In genomic region chr5:173391031-173391430, GRCh38 we compare ENCODE assay signal across 16 cellular contexts.
DNase-seq lines count a peak whose midpoint lies in the region; ATAC-seq lines count a peak whose summit lies in the region.
"Had no signal": no experiment of that assay in that cellular context is flagged by ENCODE, and none has a peak within 500 bp of the region (broad histone marks: within the 10 kb centered on the region; RNA-seq: fewer than 3 reads in every experiment).

No MANE protein-coding gene starts in this region.

- intact Hi-C loops in head of caudate nucleus (cut with DNase I), result no loop called here

- DNase-seq in anterior cingulate cortex (lab: John Stamatoyannopoulos, UW), result peak in 46 of 58 donors; percentile 7 to 79 (median 45)
- DNase-seq in head of caudate nucleus, result peak in 39 of 42 donors; percentile 13 to 80 (median 47)
- peak in 44 of 56 donors; percentile 6 to 76 (median 29) for DNase-seq in nucleus accumbens (lab: John Stamatoyannopoulos, UW)
- DNase-seq in superior temporal gyrus (ENCODE audit: extremely low spot score), result peak; percentile 40
- no peak for DNase-seq in activated T-cell treated with anti-CD3 and anti-CD28 coated beads for 4 hours
- DNase-seq in NCI-H2196 (lab: John Stamatoyannopoulos, UW; ENCODE audit: unreplicated experiment), result no peak
- DNase-seq: AML-193, DND-41, HFFc6, IMR-90, NCI-H1417 treated with DMSO at 0.1 percent for 48 hours, NCI-H1930, NCI-H526, PC-3 had no signal

- no peak for ATAC-seq in HG02588 (IDR thresholded peaks at IDR 0.05; ENCODE audit: unreplicated experiment)
- ATAC-seq in HG03439 (IDR thresholded peaks at IDR 0.05; ENCODE audit: unreplicated experiment), result no peak
- ATAC-seq: PC-3 had no signal

Comparison
In these comparisons a context has a peak if more than half of its experiments do, and no peak if none do; other contexts are left out.
1. DNase-seq: peak in anterior cingulate cortex (46 of 58), head of caudate nucleus (39 of 42), nucleus accumbens (44 of 56) and superior temporal gyrus (single experiment); none in activated T-cell treated with anti-CD3 and anti-CD28 coated beads for 4 hours (single experiment) and NCI-H2196 (single experiment).